Comparison of ENCODE assay signal across 16 cellular contexts in the genomic region with DNA sequence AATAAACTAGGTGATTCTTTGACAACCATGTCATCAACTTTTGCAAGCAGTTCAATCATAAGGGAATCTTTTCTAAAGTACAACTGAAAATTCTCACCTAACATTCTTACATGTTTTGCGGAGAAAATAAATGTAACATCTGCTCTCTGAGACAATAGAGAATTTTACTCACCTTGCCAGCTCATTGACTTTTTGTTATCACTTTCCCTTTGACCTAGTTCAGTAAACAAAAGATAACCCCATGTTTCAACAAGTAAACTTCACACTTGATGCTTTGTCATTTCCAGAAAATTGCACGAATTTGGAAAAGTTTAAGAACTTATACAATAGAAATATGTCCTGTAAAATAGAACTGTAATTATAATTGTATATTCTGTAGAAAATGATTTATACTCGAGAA.
DNase-seq lines count a peak whose midpoint lies in the region; FAIRE-seq and TF ChIP-seq lines count a peak whose summit lies in the region.
"Had no signal": no experiment of that assay in that cellular context is flagged by ENCODE, and none has a peak within 500 bp of the region (broad histone marks: within the 10 kb centered on the region; RNA-seq: fewer than 3 reads in every experiment).

No MANE protein-coding gene starts in this region.

- no peaks in the 10 kb centered on the region for H3K79me2 ChIP-seq in H1 (ENCODE audit: control insufficient read depth in 1 of 2, insufficient read depth in 2 of 2, low read length in 2 of 2)

- H3K9me3 ChIP-seq in H1 (ENCODE audit: insufficient read depth in 2 of 2, low read depth in 1 of 2, low read length in 1 of 2) (no peaks in the 10 kb centered on the region), mesenchymal stem cell (ENCODE audit: control insufficient read depth, low read length) (no peaks in the 10 kb centered on the region)
- H3K9me3 ChIP-seq: BLaER1, HAP-1, SK-N-SH had no signal

- H4K5ac ChIP-seq in H1 (ENCODE audit: insufficient read length, low read depth, low read length) = peak overlapping the region; percentile 35

- H3K27ac Mint-ChIP-seq in activated CD4-positive, alpha-beta T cell treated with anti-CD3 and anti-CD28 coated beads, Interleukin-2, amount 10 ng/mL, durations not matched to agents 24 days and 14 days = no peak overlapping the region
- H3K27ac Mint-ChIP-seq: CD4-positive, CD25-positive, alpha-beta regulatory T cell had no signal

- no peaks in the 10 kb centered on the region for H3K36me3 Mint-ChIP-seq in activated CD4-positive, alpha-beta T cell treated with anti-CD3 and anti-CD28 coated beads, Interleukin-2, amount 10 ng/mL, durations not matched to agents 24 days and 14 days (ENCODE audit: low read depth)
- H3K36me3 Mint-ChIP-seq: CD4-positive, CD25-positive, alpha-beta regulatory T cell had no signal

- no peaks in the 10 kb centered on the region for H3K36me3 ChIP-seq in H1 (ENCODE audit: control insufficient read depth in 2 of 4, insufficient read depth in 4 of 4, low read length in 3 of 4)
- H3K36me3 ChIP-seq in mesenchymal stem cell (ENCODE audit: control insufficient read depth in 1 of 2, insufficient read depth in 2 of 2, low read depth in 1 of 2, low read length in 2 of 2) = no peaks in the 10 kb centered on the region
- H3K36me3 ChIP-seq: BLaER1, HAP-1 had no signal

- no peak overlapping the region for H4K91ac ChIP-seq in H1 (replicated peaks; ENCODE audit: insufficient read length, low read length)
- H4K91ac ChIP-seq in mesenchymal stem cell (ENCODE audit: low read length) = no peak overlapping the region

- no peak overlapping the region for H3K4ac ChIP-seq in H1 (replicated peaks; ENCODE audit: insufficient read length, low read depth, low read length)
- H3K4ac ChIP-seq in mesenchymal stem cell (ENCODE audit: low read depth in 1 of 2, low read length in 2 of 2) = no peak overlapping the region

- H2BK15ac ChIP-seq in H1 (ENCODE audit: low read length) (no peak overlapping the region), mesenchymal stem cell (ENCODE audit: low read depth, poor library complexity, severe bottlenecking) (no peak overlapping the region)

- H3K27ac ChIP-seq in H1 (ENCODE audit: low read depth, low read length) = no peak overlapping the region
- H3K27ac ChIP-seq in mesenchymal stem cell (ENCODE audit: low read length, poor library complexity, severe bottlenecking) = no peak overlapping the region
- H3K27ac ChIP-seq: 22Rv1, BLaER1, HL-60 had no signal

- H3K4me1 Mint-ChIP-seq in activated CD4-positive, alpha-beta T cell treated with anti-CD3 and anti-CD28 coated beads, Interleukin-2, amount 10 ng/mL, durations not matched to agents 24 days and 14 days = no peaks in the 10 kb centered on the region
- H3K4me1 Mint-ChIP-seq: CD4-positive, CD25-positive, alpha-beta regulatory T cell had no signal

- no peak overlapping the region for H3K9ac ChIP-seq in H1 (replicated peaks in 1 of 4; ENCODE audit: extremely low read depth in 1 of 4, low read depth in 3 of 4, low read length in 3 of 4)
- H3K9ac ChIP-seq in mesenchymal stem cell (ENCODE audit: low read length) = peak overlapping the region; percentile 34
- H3K9ac ChIP-seq: BLaER1, SK-N-SH had no signal

- H3K79me1 ChIP-seq in H1 (ENCODE audit: low read depth, low read length) (no peaks in the 10 kb centered on the region), mesenchymal stem cell (replicated peaks; ENCODE audit: low read length, poor library complexity, severe bottlenecking) (no peaks in the 10 kb centered on the region)

- no peak overlapping the region for H3K4me2 ChIP-seq in H1 (ENCODE audit: insufficient read depth in 1 of 2, low read depth in 2 of 2, low read length in 2 of 2)
- no peak overlapping the region for H3K4me2 ChIP-seq in mesenchymal stem cell (ENCODE audit: low read length, poor library complexity, severe bottlenecking)
- H3K4me2 ChIP-seq: BLaER1, SK-N-SH had no signal

- H2BK12ac ChIP-seq in H1 (ENCODE audit: low read depth, low read length) (no peak overlapping the region), mesenchymal stem cell (ENCODE audit: low read length in 2 of 2) (no peak overlapping the region)

- H3K14ac ChIP-seq in H1 (ENCODE audit: insufficient read length) (no peak overlapping the region), mesenchymal stem cell (ENCODE audit: low read length in 2 of 2) (no peak overlapping the region)

- TF ChIP-seq CTCF in H1 (IDR thresholded peaks at IDR 0.05; ENCODE audit: control extremely low read depth in 1 of 3, insufficient read depth in 1 of 3, low read depth in 1 of 3, low read length in 3 of 3) = no peak

- H2BK5ac ChIP-seq in H1 (ENCODE audit: low read depth, low read length) (no peak overlapping the region), mesenchymal stem cell (ENCODE audit: low read depth, low read length, poor library complexity, severe bottlenecking) (no peak overlapping the region)

- intact Hi-C loops in activated CD4-positive, alpha-beta T cell treated with anti-CD3 and anti-CD28 coated beads, Interleukin-2, amount 10 ng/mL, durations not matched to agents 24 days and 14 days (cut with micrococcal nuclease) = loop anchor here (2.0 to 5.0 kb wide), 2 partner anchors 598 to 1176 kb away; no protein-coding TSS in a partner anchor
- intact Hi-C loops in posterior vena cava (cut with DNase I) = loop anchor here in 1 of 2 donors (5.0 kb wide), 1 partner anchor 1183 kb away; no protein-coding TSS in a partner anchor

- CTCF ChIA-PET in H1 (lab: Charles Lee; ENCODE audit: partially characterized antibody) = no interaction called here

- H3K56ac ChIP-seq in H1 (replicated peaks; ENCODE audit: insufficient read length, low read depth, low read length) = no peak overlapping the region

- H2BK20ac ChIP-seq in H1 (ENCODE audit: low read length) = no peak overlapping the region

- no peaks in the 10 kb centered on the region for H3K27me3 Mint-ChIP-seq in activated CD4-positive, alpha-beta T cell treated with anti-CD3 and anti-CD28 coated beads, Interleukin-2, amount 10 ng/mL, durations not matched to agents 24 days and 14 days
- H3K27me3 Mint-ChIP-seq: CD4-positive, CD25-positive, alpha-beta regulatory T cell had no signal

- no peaks in the 10 kb centered on the region for H3K9me3 Mint-ChIP-seq in activated CD4-positive, alpha-beta T cell treated with anti-CD3 and anti-CD28 coated beads, Interleukin-2, amount 10 ng/mL, durations not matched to agents 24 days and 14 days
- H3K9me3 Mint-ChIP-seq: CD4-positive, CD25-positive, alpha-beta regulatory T cell had no signal

- WGBS in H1 (ENCODE audit: extremely low coverage in 1 of 2, insufficient coverage in 1 of 2, insufficient read length in 1 of 2, insufficient replicate concordance in 2 of 2, low coverage in 1 of 2, low lambda C conversion rate in 2 of 2, missing lambda C conversion rate in 1 of 2), 2 experiments = 86% methylated on average over 3 of the region's 3 CpGs; no CpG with 5 or more reads in 1 of the 2 experiments
- 100% methylated on average over 1 of the region's 3 CpGs for WGBS in mesenchymal stem cell

- no peaks in the 10 kb centered on the region for H3K23me2 ChIP-seq in H1 (ENCODE audit: low read depth, low read length)

- H3K4me3 Mint-ChIP-seq in activated CD4-positive, alpha-beta T cell treated with anti-CD3 and anti-CD28 coated beads, Interleukin-2, amount 10 ng/mL, durations not matched to agents 24 days and 14 days = no peak overlapping the region
- H3K4me3 Mint-ChIP-seq: CD4-positive, CD25-positive, alpha-beta regulatory T cell had no signal

- no peak overlapping the region for H3K23ac ChIP-seq in H1 (ENCODE audit: insufficient read length)
- no peak overlapping the region for H3K23ac ChIP-seq in mesenchymal stem cell (ENCODE audit: low read length in 2 of 2)

- TF ChIP-seq POLR2A in H1 (IDR thresholded peaks at IDR 0.05; ENCODE audit: control extremely low read depth in 1 of 2, low read depth in 2 of 2, low read length in 2 of 2) = no peak

- H2BK120ac ChIP-seq in H1 (replicated peaks; ENCODE audit: low read depth, low read length) (no peak overlapping the region), mesenchymal stem cell (ENCODE audit: low read depth, low read length) (no peak overlapping the region)

- H3K4me3 ChIP-seq in H1 (ENCODE audit: extremely low read depth in 1 of 4, insufficient read depth in 2 of 4, low read depth in 3 of 4, low read length in 4 of 4) (no peak overlapping the region), mesenchymal stem cell (ENCODE audit: insufficient read depth in 1 of 2, low read depth in 1 of 2, low read length in 2 of 2) (no peak overlapping the region)
- H3K4me3 ChIP-seq: BLaER1, HAP-1 had no signal

- POLR2A ChIA-PET in H1 (lab: Charles Lee; ENCODE audit: partially characterized antibody) = no interaction called here

- FAIRE-seq in A204.1 (lab: Jason Lieb, UNC) (peak; percentile 3), H1 (lab: Jason Lieb, UNC) (no peak)

- H2AFZ ChIP-seq in H1 (ENCODE audit: low read length) = peak overlapping the region; percentile 78; the same call in 1 of the 2 replicates
- no peak overlapping the region for H2AFZ ChIP-seq in mesenchymal stem cell (ENCODE audit: low read depth, low read length)

- H2AK5ac ChIP-seq in H1 (ENCODE audit: low read depth, low read length) (no peak overlapping the region), mesenchymal stem cell (ENCODE audit: low read length, severe bottlenecking) (no peak overlapping the region)

- H3K4me1 ChIP-seq in H1 (replicated peaks in 1 of 4; ENCODE audit: control insufficient read depth in 3 of 4, insufficient read depth in 4 of 4, low read length in 3 of 4) = peaks cover 0 to 4% (median 0%) of the 10 kb centered on the region in 4 experiments; a peak in 1 of 7 replicates
- no peaks in the 10 kb centered on the region for H3K4me1 ChIP-seq in mesenchymal stem cell (ENCODE audit: control insufficient read depth, insufficient read depth, low read depth, low read length)
- H3K4me1 ChIP-seq: BLaER1, HAP-1 had no signal

- TF ChIP-seq EP300 in H1 (IDR thresholded peaks at IDR 0.05; ENCODE audit: borderline replicate concordance in 1 of 2, low read depth in 2 of 2, low read length in 2 of 2) = no peak

- H4K8ac ChIP-seq in H1 (ENCODE audit: extremely low read depth, insufficient read depth, low read length) (no peak overlapping the region), mesenchymal stem cell (ENCODE audit: low read length) (no peak overlapping the region)

- DNase-seq in OCI-M1 (lab: John Stamatoyannopoulos, UW) (peak; percentile 38), H1 (ENCODE audit: low read depth in 1 of 2, low spot score in 2 of 2) (no peak), mesenchymal stem cell (no peak), posterior vena cava (ENCODE audit: low spot score) (no peak), iPS-NIHi11 (ENCODE audit: low spot score) (no peak), NCI-H526 treated with DMSO at 0.1 percent for 48 hours (lab: John Stamatoyannopoulos, UW) (no peak)
- DNase-seq in activated CD4-positive, alpha-beta T cell treated with anti-CD3 and anti-CD28 coated beads, Interleukin-2, amount 10 ng/mL, durations not matched to agents 24 days and 14 days = no peak
- DNase-seq: CD4-positive, CD25-positive, alpha-beta regulatory T cell; NCI-H1436 treated with DMSO at 0.1 percent for 48 hours; NCI-H187 treated with DMSO at 0.1 percent for 48 hours had no signal

- H3K18ac ChIP-seq in H1 (ENCODE audit: extremely low read depth, low read length) = no peak overlapping the region
- no peak overlapping the region for H3K18ac ChIP-seq in mesenchymal stem cell (ENCODE audit: low read depth in 1 of 2, low read length in 2 of 2)

- H3K27me3 ChIP-seq in H1 (replicated peaks in 1 of 4; ENCODE audit: control insufficient read depth in 3 of 4, extremely low read depth in 1 of 4, insufficient read depth in 3 of 4, low read length in 3 of 4) (no peaks in the 10 kb centered on the region), mesenchymal stem cell (ENCODE audit: control insufficient read depth in 1 of 2, insufficient read depth in 1 of 2, low read length in 2 of 2) (no peaks in the 10 kb centered on the region)
- H3K27me3 ChIP-seq: BLaER1 had no signal

- no peak for TF ChIP-seq RAD21 in H1 (IDR thresholded peaks at IDR 0.05 in 1 of 2, conservative IDR thresholded peaks at IDR 0.05 in 1 of 2; ENCODE audit: low read depth in 2 of 2, low read length in 2 of 2)

- H4K20me1 ChIP-seq in H1 (replicated peaks in 1 of 2; ENCODE audit: control insufficient read depth in 1 of 2, insufficient read depth in 2 of 2, low read length in 2 of 2) = no peaks in the 10 kb centered on the region
- H4K20me1 ChIP-seq: BLaER1 had no signal
